Comparison of ENCODE assay signal across 9 cellular contexts in genomic region chr22:42294034-42294985, GRCh38. TPM values are rescaled to one million over a fixed set of nuclear protein-coding genes. Genes with fewer than 3 reads are reported as not detected.
DNase-seq lines count a peak whose midpoint lies in the region; ATAC-seq and TF ChIP-seq lines count a peak whose summit lies in the region.
"Had no signal": no experiment of that assay in that cellular context is flagged by ENCODE, and none has a peak within 500 bp of the region (broad histone marks: within the 10 kb centered on the region; RNA-seq: fewer than 3 reads in every experiment).

No MANE protein-coding gene starts in this region.

- no peak for ATAC-seq in GM19395 (IDR thresholded peaks at IDR 0.05; ENCODE audit: unreplicated experiment)

- POLR2A ChIA-PET in MCF 10A (lab: Yijun Ruan, JAX): no interaction called here

- H3K27ac ChIP-seq in breast epithelium: no peak overlapping the region

- no peaks in the 10 kb centered on the region for H3K9me3 ChIP-seq in breast epithelium

- H3K4me1 ChIP-seq in breast epithelium: peaks cover 0 to 4% of the 10 kb centered on the region in 2 donors

- DNase-seq in MCF 10A (ENCODE audit: unreplicated experiment): peak; percentile 62
- DNase-seq in breast epithelium (ENCODE audit: low spot score in 2 of 2): no peak
- peak; percentile 38 for DNase-seq in RPMI8226
- DNase-seq in endothelial cell (ENCODE audit: low spot score): peak; percentile 85
- DNase-seq in retina: peak; percentile 72
- DNase-seq in immature natural killer cell: no peak
- DNase-seq in cerebellum (ENCODE audit: low spot score): no peak

- intact Hi-C loops in MCF 10A (cut with micrococcal nuclease) (no loop called here), breast epithelium (cut with DNase I; ENCODE audit: low total_unique reads) (no loop called here)

- no peak overlapping the region for H3K4me3 ChIP-seq in breast epithelium

- H3K36me3 ChIP-seq in breast epithelium: no peaks in the 10 kb centered on the region

- H3K4me1 Mint-ChIP-seq in MCF 10A (ENCODE audit: insufficient read depth, unreplicated experiment) (no peaks in the 10 kb centered on the region), endothelial cell (ENCODE audit: unreplicated experiment) (peaks cover 4% of the 10 kb centered on the region), immature natural killer cell (peaks cover 0 to 6% of the 10 kb centered on the region in 2 donors)

- CTCF ChIA-PET in MCF 10A (lab: Yijun Ruan, JAX): interaction anchor here (1.2 kb wide), 1 partner anchor 204 kb away, joined by 3 read pairs; the partner anchor contains the start of gene NDUFA6

- TF ChIP-seq CTCF in MCF 10A (IDR thresholded peaks at IDR 0.05; ENCODE audit: unreplicated experiment): no peak
- TF ChIP-seq CTCF in breast epithelium (IDR thresholded peaks at IDR 0.05): no peak
- no peak for TF ChIP-seq CTCF in endothelial cell (IDR thresholded peaks at IDR 0.05; ENCODE audit: unreplicated experiment)

- H3K9me3 Mint-ChIP-seq in MCF 10A (ENCODE audit: unreplicated experiment): no peaks in the 10 kb centered on the region
- H3K9me3 Mint-ChIP-seq in endothelial cell (ENCODE audit: unreplicated experiment): no peaks in the 10 kb centered on the region
- no peaks in the 10 kb centered on the region for H3K9me3 Mint-ChIP-seq in immature natural killer cell
- H3K9me3 Mint-ChIP-seq: nephron had no signal

- H3K27ac Mint-ChIP-seq in MCF 10A (ENCODE audit: low read depth, unreplicated experiment): no peak overlapping the region
- no peak overlapping the region for H3K27ac Mint-ChIP-seq in endothelial cell (ENCODE audit: unreplicated experiment)
- H3K27ac Mint-ChIP-seq in immature natural killer cell: no peak overlapping the region
- H3K27ac Mint-ChIP-seq: nephron had no signal

- H3K27me3 Mint-ChIP-seq in MCF 10A (ENCODE audit: insufficient read depth, unreplicated experiment) (no peaks in the 10 kb centered on the region), endothelial cell (ENCODE audit: unreplicated experiment) (peaks cover 4% of the 10 kb centered on the region), immature natural killer cell (ENCODE audit: low read depth in 3 of 3) (peaks cover 0 to 4% (median 1%) of the 10 kb centered on the region in 3 donors)

- no TSS peak for BruUV-seq in MCF 10A (replicated peaks; lab: Mats Ljungman, UMichigan)

- no peaks in the 10 kb centered on the region for H3K36me3 Mint-ChIP-seq in MCF 10A (ENCODE audit: insufficient read depth, unreplicated experiment)
- no peaks in the 10 kb centered on the region for H3K36me3 Mint-ChIP-seq in endothelial cell (ENCODE audit: low read depth, unreplicated experiment)
- H3K36me3 Mint-ChIP-seq in immature natural killer cell: no peaks in the 10 kb centered on the region

- no peak overlapping the region for H3K4me3 Mint-ChIP-seq in MCF 10A (ENCODE audit: unreplicated experiment)
- no peak overlapping the region for H3K4me3 Mint-ChIP-seq in endothelial cell (ENCODE audit: unreplicated experiment)
- no peak overlapping the region for H3K4me3 Mint-ChIP-seq in immature natural killer cell
- H3K4me3 Mint-ChIP-seq: nephron had no signal

- TF ChIP-seq POLR2A in breast epithelium (IDR thresholded peaks at IDR 0.05): no peak

- no peaks in the 10 kb centered on the region for H3K27me3 ChIP-seq in breast epithelium

RNA-seq across cellular contexts. Expression of gene TCF20, which starts 23.9 kb away (rescaled TPM):
- total RNA-seq in MCF 10A (2022) (44.7 and 56.4 TPM in 2 replicates), breast epithelium (10 to 100 TPM; 24.2 to 43.3 (median 36.1) TPM), endothelial cell (ENCODE audit: unreplicated experiment) (63.6 TPM), cerebellum (33.2 TPM)
- polyA plus RNA-seq in immature natural killer cell: 1 to 10 TPM in 2 of 3 donors, under 1 TPM in 1; 0.12 to 2.4 (median 1.4) TPM

Comparison
In these comparisons a context has a peak if more than half of its experiments do, and no peak if none do; other contexts are left out.
1. DNase-seq: peak in MCF 10A (single experiment), RPMI8226 (single experiment), endothelial cell (single experiment) and retina (single experiment); none in breast epithelium (0 of 2), immature natural killer cell (0 of 3) and cerebellum (single experiment).